ENCODE assay signal across 8 cellular contexts in genomic region chr1:17075470-17076255, GRCh38. TPM values are rescaled to one million over a fixed set of nuclear protein-coding genes. Genes with fewer than 3 reads are reported as not detected.
DNase-seq lines count a peak whose midpoint lies in the region; ATAC-seq, FAIRE-seq and TF ChIP-seq lines count a peak whose summit lies in the region.

No MANE protein-coding gene starts in this region.

- H3K9me3 ChIP-seq in PC-9 (ENCODE audit: insufficient read depth, low read depth), result no peaks in the 10 kb centered on the region

- intact Hi-C loops in PC-9 (cut with micrococcal nuclease; ENCODE audit: unreplicated experiment), result no loop called here

- H3K79me2 ChIP-seq in PC-9 (ENCODE audit: low read depth), result no peaks in the 10 kb centered on the region

- no TSS peak for BruUV-seq in PC-9 (replicated peaks; lab: Mats Ljungman, UMichigan)

- POLR2A ChIA-PET in PC-9 (lab: Charles Lee; ENCODE audit: unreplicated experiment), result no interaction called here

- no peaks in the 10 kb centered on the region for H3K4me1 ChIP-seq in PC-9 (replicated peaks; ENCODE audit: insufficient read depth)

- H4K20me1 ChIP-seq in PC-9 (ENCODE audit: insufficient read depth), result no peaks in the 10 kb centered on the region

- ATAC-seq in HG03095 (IDR thresholded peaks at IDR 0.05; ENCODE audit: unreplicated experiment) (no peak), GM18909 (IDR thresholded peaks at IDR 0.05; ENCODE audit: poor library complexity, unreplicated experiment) (no peak)

- TF ChIP-seq CTCF in GM12865 (IDR thresholded peaks at IDR 0.05; ENCODE audit: insufficient read depth, low read depth, low read length, missing control alignments) (peak; percentile 58), PC-9 (conservative IDR thresholded peaks at IDR 0.05) (peak; percentile 53), fibroblast of mammary gland (conservative IDR thresholded peaks at IDR 0.05; ENCODE audit: control insufficient read depth, insufficient read depth, low read depth, low read length) (peak; percentile 44)

- H3K4me2 ChIP-seq in PC-9, result no peak overlapping the region

- no peaks in the 10 kb centered on the region for H3K36me3 ChIP-seq in PC-9 (ENCODE audit: low read depth)

- H3K9me2 ChIP-seq in PC-9 (ENCODE audit: insufficient read depth), result no peaks in the 10 kb centered on the region

- no peak overlapping the region for H2AFZ ChIP-seq in PC-9

- DNase-seq in GM12865 (ENCODE audit: low read depth) (peak; percentile 79), PC-9 (no peak), fibroblast of mammary gland (ENCODE audit: low read depth) (peak; percentile 16), medulla oblongata (ENCODE audit: extremely low spot score) (no peak), NCI-H510A (lab: John Stamatoyannopoulos, UW) (no peak)

- H3K27ac ChIP-seq in PC-9, result no peak overlapping the region

- H3F3A ChIP-seq in PC-9 (ENCODE audit: insufficient read depth, low read depth), result no peaks in the 10 kb centered on the region

- H3K27me3 ChIP-seq in PC-9 (ENCODE audit: insufficient read depth, low read depth), result no peaks in the 10 kb centered on the region

- CTCF ChIA-PET in PC-9 (lab: Charles Lee), result no interaction called here

- FAIRE-seq in A204.1 (lab: Jason Lieb, UNC), result peak; percentile 49

- H3K4me3 ChIP-seq in GM12865 (ENCODE audit: low read depth, low read length) (no peak overlapping the region), PC-9 (no peak overlapping the region), fibroblast of mammary gland (ENCODE audit: control insufficient read depth, low read depth, low read length) (no peak overlapping the region)

RNA-seq across cellular contexts. Expression of gene SDHB, which starts 21.8 kb away (rescaled TPM):
- total RNA-seq in PC-9 (2021), result 101 and 123 TPM in 2 replicates

RNA-seq across cellular contexts. Expression of gene PADI2, which starts 43.6 kb away (rescaled TPM):
- total RNA-seq in PC-9 (2021), result 14.0 and 16.7 TPM in 2 replicates

Comparison
In these comparisons a context has a peak if more than half of its experiments do, and no peak if none do; other contexts are left out.
1. DNase-seq: peak in GM12865 (single experiment) and fibroblast of mammary gland (single experiment); none in PC-9 (0 of 2), medulla oblongata (single experiment) and NCI-H510A (single experiment).
2. Peak in every context shown above with its lines, with median percentiles within 50 percentile points of each other: CTCF ChIP-seq.